16 cellular contexts compared by ENCODE assay signal in genomic region chr20:19928379-19929360, GRCh38.
A peak's percentile ranks its signal among the peaks of the same experiment; 100 is the strongest.
DNase-seq lines count a peak whose midpoint lies in the region; ATAC-seq and TF ChIP-seq lines count a peak whose summit lies in the region.
"Had no signal": no experiment of that assay in that cellular context is flagged by ENCODE, and none has a peak within 500 bp of the region (broad histone marks: within the 10 kb centered on the region; RNA-seq: fewer than 3 reads in every experiment).

No MANE protein-coding gene starts in this region.

- no peaks in the 10 kb centered on the region for H3K9me3 ChIP-seq in mammary epithelial cell (replicated peaks; ENCODE audit: insufficient read depth, low read length)
- H3K9me3 ChIP-seq in spleen: no peaks in the 10 kb centered on the region
- H3K9me3 ChIP-seq in H9 (ENCODE audit: control insufficient read depth, low read depth, low read length): no peaks in the 10 kb centered on the region
- H3K9me3 ChIP-seq: BLaER1 treated with 17β-estradiol and CSF1 and Interleukin-3, amounts not matched to agents 10 nM and 100 nM had no signal

- no peaks in the 10 kb centered on the region; a peak in 1 of 5 replicates for H3K9me3 Mint-ChIP-seq in H9
- H3K9me3 Mint-ChIP-seq: activated CD8-positive, alpha-beta T cell treated with anti-CD3 and anti-CD28 coated beads for 36 hours; memory B cell had no signal

- peak overlapping the region; percentile 43 for H3K9ac ChIP-seq in mammary epithelial cell (ENCODE audit: insufficient read depth, low read length)
- no peak overlapping the region for H3K9ac ChIP-seq in H9 (ENCODE audit: extremely low read depth, insufficient read length, low read length)
- no peak overlapping the region for H3K9ac ChIP-seq in mesendoderm (ENCODE audit: low read length)
- H3K9ac ChIP-seq: BLaER1 treated with 17β-estradiol and CSF1 and Interleukin-3, amounts not matched to agents 10 nM and 100 nM had no signal

- peak overlapping the region; percentile 50 for H2AFZ ChIP-seq in mammary epithelial cell (ENCODE audit: low read depth, low read length)
- no peak overlapping the region for H2AFZ ChIP-seq in H9 (ENCODE audit: low read length)

- peaks cover 26% of the 10 kb centered on the region for H3K4me1 ChIP-seq in mammary epithelial cell (ENCODE audit: insufficient read depth, low read length)
- H3K4me1 ChIP-seq in spleen: peaks cover 11 to 70% (median 38%) of the 10 kb centered on the region in 6 donors
- H3K4me1 ChIP-seq in H9 (ENCODE audit: insufficient read depth, low read length): no peaks in the 10 kb centered on the region
- H3K4me1 ChIP-seq in mesendoderm (ENCODE audit: control insufficient read depth, low read depth, low read length): no peaks in the 10 kb centered on the region

- TF ChIP-seq CTCF in mammary epithelial cell (conservative IDR thresholded peaks at IDR 0.05 in 1 of 2, IDR thresholded peaks at IDR 0.05 in 1 of 2; ENCODE audit: extremely low read depth in 1 of 2, insufficient read depth in 1 of 2, low read depth in 1 of 2, low read length in 2 of 2) (no peak), spleen (IDR thresholded peaks at IDR 0.05 in 8 of 11, conservative IDR thresholded peaks at IDR 0.05 in 3 of 11) (no peak), H9 (conservative IDR thresholded peaks at IDR 0.05) (no peak)

- WGBS in mammary epithelial cell (ENCODE audit: low coverage, missing lambda C conversion rate): 5% methylated on average over 8 of the region's 8 CpGs
- WGBS in spleen, 5 donors: 75 to 89% (median 80%) methylated on average over 8 of the region's 8 CpGs
- WGBS in H9 (ENCODE audit: extremely low coverage, insufficient read length, low lambda C conversion rate): no CpG with 5 or more reads among the region's 8 CpGs
- no CpG with 5 or more reads among the region's 8 CpGs for WGBS in mesendoderm (ENCODE audit: extremely low coverage, insufficient coverage, low lambda C conversion rate)

- H3K23ac ChIP-seq in H9 (ENCODE audit: insufficient read length, low read depth, low read length) (no peak overlapping the region), mesendoderm (ENCODE audit: low read length) (no peak overlapping the region)

- H3K14ac ChIP-seq in H9 (ENCODE audit: insufficient read depth, low read length): no peak overlapping the region

- H3K27me3 Mint-ChIP-seq in H9 (ENCODE audit: low read depth): no peaks in the 10 kb centered on the region

- no peak overlapping the region for H3K4me3 Mint-ChIP-seq in H9
- H3K4me3 Mint-ChIP-seq: activated CD8-positive, alpha-beta T cell treated with anti-CD3 and anti-CD28 coated beads for 36 hours; memory B cell had no signal

- H4K8ac ChIP-seq in H9 (replicated peaks; ENCODE audit: insufficient read length, low read depth, low read length) (no peak overlapping the region), mesendoderm (ENCODE audit: low read depth, low read length) (no peak overlapping the region)

- peak; percentile 76 for DNase-seq in MV-4-11 (lab: John Stamatoyannopoulos, UW)
- DNase-seq in mammary epithelial cell: peak; percentile 97
- DNase-seq in left lobe of liver (ENCODE audit: low spot score): no peak
- DNase-seq in spleen: no peak
- DNase-seq in H9: no peak
- DNase-seq in mesendoderm: no peak
- DNase-seq in A172 (ENCODE audit: low spot score): no peak
- DNase-seq: activated CD8-positive, alpha-beta T cell treated with anti-CD3 and anti-CD28 coated beads for 36 hours; activated effector memory CD4-positive, alpha-beta T cell treated with anti-CD3 and anti-CD28 coated beads, Interleukin-2, amount 50 U/mL, for 16 hours; brain microvascular endothelial cell; Karpas-422; NCI-H2171 treated with DMSO at 0.1 percent for 48 hours; stimulated activated CD4-positive, alpha-beta T cell treated with anti-CD3 and anti-CD28 coated beads, Interleukin-2, amount 100 ng/mL, for 24 hours had no signal

- H2BK120ac ChIP-seq in H9 (ENCODE audit: low read depth, low read length, poor library complexity, severe bottlenecking) (no peak overlapping the region), mesendoderm (ENCODE audit: low read depth, low read length) (no peak overlapping the region)

- H3K18ac ChIP-seq in H9 (ENCODE audit: insufficient read length, low read depth, low read length) (no peak overlapping the region), mesendoderm (ENCODE audit: low read length) (no peak overlapping the region)

- no peak overlapping the region for H4K91ac ChIP-seq in H9 (ENCODE audit: insufficient read length, low read depth, low read length)

- H3K4ac ChIP-seq in H9 (ENCODE audit: low read depth, low read length) (no peak overlapping the region), mesendoderm (ENCODE audit: low read depth, low read length) (no peak overlapping the region)

- H3K27me3 ChIP-seq in mammary epithelial cell (ENCODE audit: insufficient read depth, low read length) (no peaks in the 10 kb centered on the region), spleen (replicated peaks in 1 of 7) (no peaks in the 10 kb centered on the region), H9 (ENCODE audit: insufficient read depth, low read length) (no peaks in the 10 kb centered on the region), mesendoderm (ENCODE audit: insufficient read depth, low read length, poor library complexity) (no peaks in the 10 kb centered on the region)
- H3K27me3 ChIP-seq: BLaER1 treated with 17β-estradiol and CSF1 and Interleukin-3, amounts not matched to agents 10 nM and 100 nM; brain microvascular endothelial cell had no signal

- H3T11ph ChIP-seq in H9 (ENCODE audit: low read length): no peak overlapping the region

- intact Hi-C loops in mammary epithelial cell (cut with micrococcal nuclease) (loop anchor here (1.0 to 2.0 kb wide), 5 partner anchors 8 to 144 kb away; no protein-coding TSS in a partner anchor), spleen (cut with DNase I; ENCODE audit: low total_unique reads) (no loop called here)

- H3K4me2 ChIP-seq in mammary epithelial cell (ENCODE audit: insufficient read depth, low read depth, low read length): peak overlapping the region; percentile 48
- no peak overlapping the region for H3K4me2 ChIP-seq in H9 (ENCODE audit: insufficient read depth, insufficient read length, low read length)
- no peak overlapping the region for H3K4me2 ChIP-seq in mesendoderm (ENCODE audit: low read length)

- no peak overlapping the region for H2BK5ac ChIP-seq in H9 (ENCODE audit: insufficient read length, low read length)
- no peak overlapping the region for H2BK5ac ChIP-seq in mesendoderm (ENCODE audit: low read length)

- ATAC-seq in left lobe of liver: peak; percentile 48
- ATAC-seq in GM21381 (IDR thresholded peaks at IDR 0.05; ENCODE audit: unreplicated experiment): no peak
- ATAC-seq: activated CD8-positive, alpha-beta T cell treated with anti-CD3 and anti-CD28 coated beads for 36 hours had no signal

- no peaks in the 10 kb centered on the region for H3K36me3 ChIP-seq in mammary epithelial cell (ENCODE audit: insufficient read depth, low read length)
- H3K36me3 ChIP-seq in spleen: no peaks in the 10 kb centered on the region
- no peaks in the 10 kb centered on the region for H3K36me3 ChIP-seq in mesendoderm (ENCODE audit: control insufficient read depth, insufficient read depth, low read length)
- H3K36me3 ChIP-seq: BLaER1 treated with 17β-estradiol and CSF1 and Interleukin-3, amounts not matched to agents 10 nM and 100 nM; brain microvascular endothelial cell had no signal

- H3K79me1 ChIP-seq in H9 (ENCODE audit: insufficient read depth, low read depth, low read length, poor library complexity, severe bottlenecking) (no peaks in the 10 kb centered on the region), mesendoderm (ENCODE audit: low read length) (no peaks in the 10 kb centered on the region)

- CTCF ChIA-PET in mammary epithelial cell (lab: Charles Lee; ENCODE audit: low non-redundant PET): no interaction called here

- no peak overlapping the region for H2BK15ac ChIP-seq in H9 (ENCODE audit: low read depth, low read length)
- H2BK15ac ChIP-seq in mesendoderm (replicated peaks; ENCODE audit: low read depth): no peak overlapping the region

- dilution Hi-C loops in mammary epithelial cell (cut with HindIII; ENCODE audit: low sequenced_read_pairs): no loop called here

- no peak overlapping the region for H2AK5ac ChIP-seq in H9 (ENCODE audit: insufficient read length, low read length)
- no peak overlapping the region for H2AK5ac ChIP-seq in mesendoderm (ENCODE audit: low read length)

- no peak overlapping the region for H4K5ac ChIP-seq in H9 (ENCODE audit: insufficient read length, low read depth, low read length)
- no peak overlapping the region for H4K5ac ChIP-seq in mesendoderm (ENCODE audit: low read length)

- BruUV-seq in mammary epithelial cell (replicated peaks; lab: Mats Ljungman, UMichigan): no TSS peak

- H3K23me2 ChIP-seq in H9 (ENCODE audit: insufficient read length, low read depth, low read length, poor library complexity, severe bottlenecking): no peaks in the 10 kb centered on the region

- no peak overlapping the region for H2BK12ac ChIP-seq in H9 (ENCODE audit: insufficient read length, low read depth, low read length)

- H3K56ac ChIP-seq in H9 (ENCODE audit: insufficient read length, low read depth, low read length) (no peak overlapping the region), mesendoderm (ENCODE audit: low read length) (no peak overlapping the region)

- no peaks in the 10 kb centered on the region for H4K20me1 ChIP-seq in mammary epithelial cell (ENCODE audit: insufficient read depth, low read length)
- no peaks in the 10 kb centered on the region for H4K20me1 ChIP-seq in H9 (ENCODE audit: control insufficient read depth, insufficient read depth, insufficient read length)
- H4K20me1 ChIP-seq: BLaER1 treated with 17β-estradiol and CSF1 and Interleukin-3, amounts not matched to agents 10 nM and 100 nM had no signal

- H3K79me2 ChIP-seq in mammary epithelial cell (ENCODE audit: insufficient read depth, low read length) (no peaks in the 10 kb centered on the region), H9 (ENCODE audit: insufficient read depth, low read length) (no peaks in the 10 kb centered on the region), mesendoderm (ENCODE audit: control insufficient read depth, insufficient read depth, low read length) (no peaks in the 10 kb centered on the region)

- H3K4me3 ChIP-seq in mammary epithelial cell (replicated peaks in 1 of 3; ENCODE audit: insufficient read depth in 1 of 3, low read depth in 2 of 3, low read length in 3 of 3) (no peak overlapping the region), spleen (no peak overlapping the region), mesendoderm (ENCODE audit: low read length) (no peak overlapping the region)
- H3K4me3 ChIP-seq: BLaER1 treated with 17β-estradiol and CSF1 and Interleukin-3, amounts not matched to agents 10 nM and 100 nM had no signal

- no peak for TF ChIP-seq POLR2A in spleen (IDR thresholded peaks at IDR 0.05)

- H2BK20ac ChIP-seq in H9 (ENCODE audit: low read depth, low read length, poor library complexity, severe bottlenecking): no peak overlapping the region

- no peaks in the 10 kb centered on the region for H3K36me3 Mint-ChIP-seq in H9 (ENCODE audit: insufficient read depth in 1 of 3, low read depth in 3 of 3)
- H3K36me3 Mint-ChIP-seq: memory B cell had no signal

- no peak overlapping the region; a peak in 1 of 7 replicates for H3K27ac Mint-ChIP-seq in H9
- H3K27ac Mint-ChIP-seq: activated CD8-positive, alpha-beta T cell treated with anti-CD3 and anti-CD28 coated beads for 36 hours; memory B cell had no signal

- in situ Hi-C loops in mammary epithelial cell (cut with MboI; ENCODE audit: low sequenced_read_pairs in 2 of 2): no loop called here

- H3K27ac ChIP-seq in mammary epithelial cell (ENCODE audit: insufficient read depth, low read depth, low read length) (peak overlapping the region; percentile 80), spleen (peak overlapping the region in 5 of 8 donors; percentile 20 to 54 (median 40)), H9 (ENCODE audit: insufficient read length, low read depth, low read length) (no peak overlapping the region), mesendoderm (ENCODE audit: low read depth, low read length) (no peak overlapping the region)
- H3K27ac ChIP-seq: BLaER1 treated with 17β-estradiol and CSF1 and Interleukin-3, amounts not matched to agents 10 nM and 100 nM; brain microvascular endothelial cell had no signal

- H3K4me1 Mint-ChIP-seq in H9: peaks cover 9 to 10% of the 10 kb centered on the region in 2 experiments
- H3K4me1 Mint-ChIP-seq: memory B cell had no signal

Comparison
In these comparisons a context has a peak if more than half of its experiments do, and no peak if none do; other contexts are left out.
1. DNase-seq: peak in MV-4-11 (single experiment) and mammary epithelial cell (single experiment); none in left lobe of liver (single experiment), spleen (single experiment), H9 (single experiment), mesendoderm (single experiment) and A172 (single experiment).
2. H3K27ac ChIP-seq: peak in mammary epithelial cell (single experiment) and spleen (5 of 8); none in H9 (single experiment) and mesendoderm (single experiment).